ENCODE assay signal across 11 cellular contexts in the genomic region with DNA sequence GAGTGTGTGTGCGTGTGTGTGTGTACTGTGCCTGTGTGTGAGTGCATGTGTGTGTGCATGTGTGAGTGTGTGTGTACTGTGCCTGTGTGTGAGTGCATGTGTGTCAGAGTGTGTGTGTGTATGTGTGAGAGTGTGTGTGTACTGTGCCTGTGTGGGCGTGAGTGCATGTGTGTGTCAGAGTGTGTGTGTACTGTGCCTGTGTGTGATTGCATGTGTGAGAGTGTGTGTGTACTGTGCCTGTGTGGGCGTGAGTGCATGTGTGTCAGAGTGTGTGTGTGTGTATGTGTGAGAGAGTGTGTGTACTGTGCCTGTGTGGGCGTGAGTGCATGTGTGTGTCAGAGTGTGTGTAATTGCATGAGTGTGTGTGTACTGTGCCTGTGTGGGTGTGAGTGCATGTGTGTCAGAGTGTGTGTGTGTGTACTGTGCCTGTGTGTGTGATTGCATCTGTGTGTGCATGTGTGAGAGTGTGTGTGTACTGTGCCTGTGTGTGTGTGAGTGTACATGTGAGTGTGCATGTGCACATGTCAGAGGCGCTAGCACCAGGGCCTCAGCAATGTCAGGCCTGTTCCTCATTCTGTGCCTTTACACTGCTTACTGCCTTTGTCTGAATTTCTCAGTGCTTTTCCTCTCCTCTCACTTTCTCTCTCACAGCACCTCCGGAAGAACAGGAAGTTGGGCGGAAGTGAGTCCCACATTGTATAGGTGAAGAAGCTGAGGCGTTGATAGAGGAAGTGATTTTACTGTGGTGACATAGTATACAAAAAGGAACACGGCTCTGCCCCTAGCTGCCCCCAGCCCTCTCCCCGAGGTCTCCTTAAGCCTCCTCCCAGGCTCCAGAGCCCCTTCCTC. TPM values are rescaled to one million over a fixed set of nuclear protein-coding genes. Genes with fewer than 3 reads are reported as not detected.
A peak's percentile ranks its signal among the peaks of the same experiment; 100 is the strongest.
DNase-seq lines count a peak whose midpoint lies in the region; ATAC-seq and TF ChIP-seq lines count a peak whose summit lies in the region.
"Had no signal": no experiment of that assay in that cellular context is flagged by ENCODE, and none has a peak within 500 bp of the region (broad histone marks: within the 10 kb centered on the region; RNA-seq: fewer than 3 reads in every experiment).

No MANE protein-coding gene starts in this region.

- no peaks in the 10 kb centered on the region for H3K36me3 ChIP-seq in DOHH2 (ENCODE audit: control insufficient read depth, low read length)
- H3K36me3 ChIP-seq: prostate gland had no signal

- H3K79me2 ChIP-seq in DOHH2 (ENCODE audit: control insufficient read depth, low read length) = no peaks in the 10 kb centered on the region

- ATAC-seq in GM19467 (IDR thresholded peaks at IDR 0.05; ENCODE audit: unreplicated experiment) (peak; percentile 67), GM19328 (IDR thresholded peaks at IDR 0.05; ENCODE audit: unreplicated experiment) (no peak), left lobe of liver (no peak)

- H3K9me3 ChIP-seq in DOHH2 (ENCODE audit: control insufficient read depth, insufficient read depth, low read length) = no peaks in the 10 kb centered on the region
- H3K9me3 ChIP-seq: prostate gland had no signal

- H3K4me3 ChIP-seq in DOHH2 (ENCODE audit: low read length) = peak overlapping the region; percentile 11
- H3K4me3 ChIP-seq: coronary artery, PC-9, prostate gland had no signal

- H4K20me1 ChIP-seq in DOHH2 (ENCODE audit: control insufficient read depth, insufficient read depth, low read depth, low read length) = no peaks in the 10 kb centered on the region

- no peak overlapping the region for H3K27ac ChIP-seq in DOHH2 (ENCODE audit: low read depth, low read length)
- H3K27ac ChIP-seq: coronary artery, PC-9, prostate gland had no signal

- DNase-seq in NAMALWA (ENCODE audit: low spot score) (peak; percentile 30), germinal center (ENCODE audit: low spot score) (peak; percentile 17), GM19240 (ENCODE audit: insufficient read length, low spot score) (no peak), hepatic stellate cell (ENCODE audit: low spot score) (no peak), left lobe of liver (ENCODE audit: low spot score) (no peak)
- DNase-seq: PC-9 had no signal

- no peaks in the 10 kb centered on the region for H3F3A ChIP-seq in DOHH2 (ENCODE audit: control insufficient read depth, insufficient read depth)

- no peaks in the 10 kb centered on the region for H3K27me3 ChIP-seq in DOHH2 (ENCODE audit: control insufficient read depth, low read length)

- TF ChIP-seq CTCF in DOHH2 (IDR thresholded peaks at IDR 0.05; ENCODE audit: low read depth, low read length, poor library complexity, severe bottlenecking) = no peak

- peak overlapping the region; percentile 45 for H3K4me2 ChIP-seq in DOHH2 (ENCODE audit: low read length)
- H3K4me2 ChIP-seq: PC-9 had no signal

- H3K9me2 ChIP-seq in DOHH2 (replicated peaks; ENCODE audit: control insufficient read depth, low read length) = no peaks in the 10 kb centered on the region

- H3K4me1 ChIP-seq in DOHH2 (ENCODE audit: control insufficient read depth, low read length) = peaks cover 10% of the 10 kb centered on the region
- H3K4me1 ChIP-seq: prostate gland had no signal

RNA-seq across cellular contexts. Expression of gene SLC5A9, which starts 4.9 kb away (rescaled TPM):
- 20.6 TPM for total RNA-seq in left lobe of liver
- total RNA-seq: PC-9, prostate gland had no signal

Comparison
In these comparisons a context has a peak if more than half of its experiments do, and no peak if none do; other contexts are left out.
1. DNase-seq: peak in NAMALWA (single experiment) and germinal center (single experiment); none in GM19240 (single experiment), hepatic stellate cell (single experiment) and left lobe of liver (single experiment).